19 cellular contexts compared by ENCODE assay signal in genomic region chr17:79406316-79406715, GRCh38.
"Had no signal": no experiment of that assay in that cellular context is flagged by ENCODE, and none has a peak within 500 bp of the region (broad histone marks: within the 10 kb centered on the region; RNA-seq: fewer than 3 reads in every experiment).

No MANE protein-coding gene starts in this region.

- H3K27ac Mint-ChIP-seq: activated naive CD8-positive, alpha-beta T cell treated with anti-CD3 and anti-CD28 coated beads, Interleukin-2, amount 10 ng/mL, durations not matched to agents 7 days and 5 days; activated T-helper 1 cell treated with anti-CD3 and anti-CD28 coated beads, Interleukin-12 subunit alpha, Interleukin-12 subunit beta, Interleukin-2, Interleukin-4 antibody, amounts not matched to agents 30 ng/mL and 10 ng/mL and 1 ng/mL, durations not matched to agents 14 hours and 24 hours and 36 hours; nephron; stimulated activated naive B cell treated with anti-CD40 and anti-IgM and Interleukin-4, amounts not matched to agents 10 μg/mL and 1 μg/mL and 100 μg/mL, for 72 hours had no signal

- H3K36me3 ChIP-seq: heart right ventricle, prostate gland, tibial artery had no signal

- H3K9me3 Mint-ChIP-seq: activated T-helper 1 cell treated with anti-CD3 and anti-CD28 coated beads, Interleukin-12 subunit alpha, Interleukin-12 subunit beta, Interleukin-2, Interleukin-4 antibody, amounts not matched to agents 30 ng/mL and 10 ng/mL and 1 ng/mL, durations not matched to agents 14 hours and 24 hours and 36 hours; central memory CD8-positive, alpha-beta T cell had no signal

- H3K27ac ChIP-seq: coronary artery, heart right ventricle, prostate gland, skin epidermis, tibial artery had no signal

- DNase-seq: activated CD4-positive, alpha-beta T cell treated with anti-CD3 and anti-CD28 coated beads, Interleukin-2, amount 50 U/mL, for 1 hour; activated CD4-positive, CD25-positive, alpha-beta regulatory T cell; activated CD8-positive, alpha-beta memory T cell treated with anti-CD3 and anti-CD28 coated beads for 24 hours; activated naive CD8-positive, alpha-beta T cell treated with anti-CD3 and anti-CD28 coated beads, Interleukin-2, amount 10 ng/mL, durations not matched to agents 7 days and 5 days; effector memory CD4-positive, alpha-beta T cell; foreskin melanocyte; heart right ventricle; right cardiac atrium; stimulated activated CD4-positive, alpha-beta T cell treated with anti-CD3 and anti-CD28 coated beads, Interleukin-15, amount 100 ng/mL, for 24 hours; stimulated activated CD4-positive, alpha-beta T cell treated with anti-CD3 and anti-CD28 coated beads, Interleukin-4, amount 100 ng/mL, for 1 hour; stimulated activated naive B cell treated with anti-CD40 and anti-IgM and Interleukin-4, amounts not matched to agents 10 μg/mL and 1 μg/mL and 100 μg/mL, for 72 hours; tibial artery had no signal

- H3K4me3 ChIP-seq: coronary artery, heart right ventricle, prostate gland, skin epidermis, tibial artery had no signal

- ATAC-seq: stimulated activated naive B cell treated with anti-CD40 and anti-IgM and Interleukin-4, amounts not matched to agents 10 μg/mL and 1 μg/mL and 100 μg/mL, for 72 hours had no signal

- H3K36me3 Mint-ChIP-seq: activated naive CD8-positive, alpha-beta T cell treated with anti-CD3 and anti-CD28 coated beads, Interleukin-2, amount 10 ng/mL, durations not matched to agents 7 days and 5 days; brain; stimulated activated naive B cell treated with anti-CD40 and anti-IgM and Interleukin-4, amounts not matched to agents 10 μg/mL and 1 μg/mL and 100 μg/mL, for 72 hours had no signal

- H3K4me1 ChIP-seq: prostate gland had no signal

- H3K9me3 ChIP-seq: heart right ventricle, prostate gland, tibial artery had no signal

- H3K4me3 Mint-ChIP-seq: activated naive CD8-positive, alpha-beta T cell treated with anti-CD3 and anti-CD28 coated beads, Interleukin-2, amount 10 ng/mL, durations not matched to agents 7 days and 5 days; activated T-helper 1 cell treated with anti-CD3 and anti-CD28 coated beads, Interleukin-12 subunit alpha, Interleukin-12 subunit beta, Interleukin-2, Interleukin-4 antibody, amounts not matched to agents 30 ng/mL and 10 ng/mL and 1 ng/mL, durations not matched to agents 14 hours and 24 hours and 36 hours; brain; central memory CD8-positive, alpha-beta T cell; nephron; stimulated activated naive B cell treated with anti-CD40 and anti-IgM and Interleukin-4, amounts not matched to agents 10 μg/mL and 1 μg/mL and 100 μg/mL, for 72 hours had no signal
